12 cellular contexts compared by ENCODE assay signal in the genomic region with DNA sequence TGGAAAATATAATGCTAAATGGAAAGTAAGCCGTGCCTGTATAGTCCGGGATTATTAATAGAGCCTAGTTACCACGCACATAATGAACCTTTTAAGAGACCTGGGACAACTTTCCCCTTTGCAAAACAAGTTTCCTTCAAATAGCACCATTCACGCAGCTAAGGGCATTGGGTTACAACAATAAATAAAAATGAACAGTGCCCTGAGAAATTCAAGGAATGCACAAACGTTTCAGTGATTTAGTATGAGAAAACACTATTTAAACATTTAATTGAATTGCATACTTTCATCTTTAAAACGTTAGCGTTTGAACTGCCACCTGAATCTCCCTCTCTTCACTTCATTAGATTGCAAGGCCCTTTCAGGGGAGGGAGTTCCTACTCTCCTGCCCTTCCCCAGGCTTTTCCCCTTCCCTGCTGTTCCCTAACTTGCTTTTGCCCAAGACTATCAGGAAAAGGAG. TPM values are rescaled to one million over a fixed set of nuclear protein-coding genes. Genes with fewer than 3 reads are reported as not detected.
A peak's percentile ranks its signal among the peaks of the same experiment; 100 is the strongest.
DNase-seq lines count a peak whose midpoint lies in the region; ATAC-seq and TF ChIP-seq lines count a peak whose summit lies in the region.
"Had no signal": no experiment of that assay in that cellular context is flagged by ENCODE, and none has a peak within 500 bp of the region (broad histone marks: within the 10 kb centered on the region; RNA-seq: fewer than 3 reads in every experiment).

No MANE protein-coding gene starts in this region.

- DNase-seq in BJ (ENCODE audit: low read depth) (peak; percentile 93), PC-9 (peak in 1 of 2 experiments; percentile 88), fibroblast of gingiva (ENCODE audit: low read depth) (peak; percentile 90), osteoblast (ENCODE audit: insufficient read length, low spot score, missing footprints) (peak; percentile 87), DMS79 (lab: John Stamatoyannopoulos, UW) (no peak), activated gamma-delta T cell treated with Interleukin-2 at 50 U/mL for 16 hours (no peak), T-helper 17 cell (no peak), retina (no peak)
- DNase-seq: colonic mucosa, NCI-H1048, NCI-H82 had no signal

- H4K20me1 ChIP-seq in PC-9 (ENCODE audit: insufficient read depth), result no peaks in the 10 kb centered on the region
- peaks cover 23% of the 10 kb centered on the region for H4K20me1 ChIP-seq in osteoblast (ENCODE audit: insufficient read depth, low read length)

- peaks cover 32% of the 10 kb centered on the region; the same call in 1 of the 2 replicates for H3F3A ChIP-seq in PC-9 (ENCODE audit: insufficient read depth, low read depth)

- POLR2A ChIA-PET in BJ (lab: Charles Lee), result no interaction called here
- POLR2A ChIA-PET in PC-9 (lab: Charles Lee; ENCODE audit: unreplicated experiment), result interaction anchor here (0.6 kb wide), 1 partner anchor 14 kb away, joined by 6 read pairs; no protein-coding TSS in a partner anchor

- H3K9me3 ChIP-seq in PC-9 (ENCODE audit: insufficient read depth, low read depth) (no peaks in the 10 kb centered on the region), osteoblast (ENCODE audit: low read depth, low read length) (no peaks in the 10 kb centered on the region), T-helper 17 cell (ENCODE audit: control insufficient read depth, low read length, poor library complexity, severe bottlenecking) (no peaks in the 10 kb centered on the region)
- H3K9me3 ChIP-seq: colonic mucosa had no signal

- no peaks in the 10 kb centered on the region for H3K9me2 ChIP-seq in PC-9 (ENCODE audit: insufficient read depth)

- no peak overlapping the region for H2AFZ ChIP-seq in PC-9
- no peak overlapping the region for H2AFZ ChIP-seq in osteoblast (ENCODE audit: low read length)
- H2AFZ ChIP-seq: parathyroid adenoma had no signal

- no peak for TF ChIP-seq CTCF in BJ (IDR thresholded peaks at IDR 0.05; ENCODE audit: insufficient read depth, low read depth, low read length)
- no peak for TF ChIP-seq CTCF in PC-9 (conservative IDR thresholded peaks at IDR 0.05)
- no peak for TF ChIP-seq CTCF in osteoblast (IDR thresholded peaks at IDR 0.05; ENCODE audit: extremely low read depth, low read depth, low read length)

- H3K4me3 ChIP-seq in BJ (ENCODE audit: low read depth, low read length) (no peak overlapping the region), PC-9 (peak overlapping the region; percentile 23; the same call in 1 of the 2 replicates), osteoblast (ENCODE audit: insufficient read depth, low read length) (peak overlapping the region; percentile 36)
- H3K4me3 ChIP-seq: colonic mucosa had no signal

- intact Hi-C loops in PC-9 (cut with micrococcal nuclease; ENCODE audit: unreplicated experiment), result loop anchor here (2.0 kb wide), 1 partner anchor 18 kb away; no protein-coding TSS in a partner anchor

- H3K27me3 Mint-ChIP-seq in T-helper 17 cell, result peaks cover 18% of the 10 kb centered on the region

- H3K27ac Mint-ChIP-seq in T-helper 17 cell, result no peak overlapping the region

- H3K36me3 ChIP-seq in BJ (ENCODE audit: control insufficient read depth, insufficient read depth, low read length), result peaks cover 3% of the 10 kb centered on the region; the same call in 1 of the 2 replicates
- H3K36me3 ChIP-seq in PC-9 (ENCODE audit: low read depth), result no peaks in the 10 kb centered on the region
- H3K36me3 ChIP-seq in osteoblast (ENCODE audit: insufficient read depth, low read length), result peaks cover 16% of the 10 kb centered on the region
- H3K36me3 ChIP-seq: colonic mucosa had no signal

- no peak for ATAC-seq in T-helper 17 cell

- H3K27me3 ChIP-seq in BJ (ENCODE audit: control insufficient read depth, insufficient read depth, low read length) (no peaks in the 10 kb centered on the region), PC-9 (ENCODE audit: insufficient read depth, low read depth) (no peaks in the 10 kb centered on the region), osteoblast (ENCODE audit: insufficient read depth, low read length) (no peaks in the 10 kb centered on the region)
- H3K27me3 ChIP-seq: colonic mucosa had no signal

- H3K27ac ChIP-seq in PC-9 (peak overlapping the region; percentile 80), osteoblast (ENCODE audit: low read depth, low read length) (peak overlapping the region; percentile 84)
- H3K27ac ChIP-seq: colonic mucosa, parathyroid adenoma had no signal

- H3K4me2 ChIP-seq in PC-9, result peak overlapping the region; percentile 64
- peak overlapping the region; percentile 73 for H3K4me2 ChIP-seq in osteoblast (ENCODE audit: insufficient read depth, low read length)

- H3K79me2 ChIP-seq in PC-9 (ENCODE audit: low read depth), result peaks cover 7% of the 10 kb centered on the region; the same call in 1 of the 2 replicates
- peaks cover 92% of the 10 kb centered on the region for H3K79me2 ChIP-seq in osteoblast (ENCODE audit: insufficient read depth, low read length)
- H3K79me2 ChIP-seq: parathyroid adenoma had no signal

- H3K4me1 ChIP-seq in PC-9 (replicated peaks; ENCODE audit: insufficient read depth) (peaks cover 58% of the 10 kb centered on the region), osteoblast (ENCODE audit: insufficient read depth, low read length) (peaks cover 85% of the 10 kb centered on the region)
- H3K4me1 ChIP-seq: colonic mucosa, parathyroid adenoma had no signal

- CTCF ChIA-PET in BJ (lab: Yijun Ruan, JAX) (interaction anchor here (0.7 to 2.8 kb wide), 7 partner anchors 12 to 130 kb away, joined by 3 to 12 read pairs (median 3); no protein-coding TSS in a partner anchor), PC-9 (lab: Charles Lee) (no interaction called here)

- no peaks in the 10 kb centered on the region for H3K36me3 Mint-ChIP-seq in T-helper 17 cell (ENCODE audit: low read depth)

- no TSS peak for BruUV-seq in PC-9 (replicated peaks; lab: Mats Ljungman, UMichigan)

- peaks cover 8% of the 10 kb centered on the region for H3K4me1 Mint-ChIP-seq in T-helper 17 cell

- H3K4me3 Mint-ChIP-seq in T-helper 17 cell, result no peak overlapping the region

RNA-seq across cellular contexts. Expression of a gene that starts 46.3 kb away (rescaled TPM):
- polyA plus RNA-seq in BJ (2011; rRNA removed), result 2.5 and 3.8 TPM in 2 replicates
- 8.8 and 10.2 TPM in 2 replicates for polyA minus RNA-seq in BJ (2011; rRNA and poly(A)+ RNA removed)
- total RNA-seq in PC-9 (2021) (7.1 and 10.6 TPM in 2 replicates), osteoblast (28.9 and 31.8 TPM in 2 replicates), T-helper 17 cell (under 1 TPM in 1 of 2 donors, not detected in 1; 0.10 TPM)

Comparison
In these comparisons a context has a peak if more than half of its experiments do, and no peak if none do; other contexts are left out.
1. DNase-seq: peak in BJ (single experiment), fibroblast of gingiva (single experiment) and osteoblast (single experiment); none in DMS79 (single experiment), activated gamma-delta T cell treated with Interleukin-2 at 50 U/mL for 16 hours (single experiment), T-helper 17 cell (0 of 3) and retina (single experiment).